ENCODE assay signal across 8 cellular contexts in genomic region chr19:32676186-32676894, GRCh38. TPM values are rescaled to one million over a fixed set of nuclear protein-coding genes. Genes with fewer than 3 reads are reported as not detected.
DNase-seq lines count a peak whose midpoint lies in the region; ATAC-seq, FAIRE-seq and TF ChIP-seq lines count a peak whose summit lies in the region.

No MANE protein-coding gene starts in this region.

- H3K9me3 Mint-ChIP-seq in natural killer cell, result no peaks in the 10 kb centered on the region

- no peaks in the 10 kb centered on the region for H4K20me1 ChIP-seq in endothelial cell of umbilical vein (replicated peaks; ENCODE audit: control insufficient read depth, extremely low read depth, insufficient read depth, low read length)

- peaks cover 30% of the 10 kb centered on the region for H3K79me2 ChIP-seq in endothelial cell of umbilical vein (ENCODE audit: control insufficient read depth, insufficient read depth, low read length)

- H3K36me3 ChIP-seq in endothelial cell of umbilical vein (ENCODE audit: control insufficient read depth in 2 of 2, extremely low read depth in 1 of 2, insufficient read depth in 2 of 2, low read length in 2 of 2), result no peaks in the 10 kb centered on the region

- TF ChIP-seq CTCF in endothelial cell of umbilical vein (IDR thresholded peaks at IDR 0.05; ENCODE audit: extremely low read depth in 1 of 2, insufficient read depth in 1 of 2, low read depth in 1 of 2, low read length in 2 of 2) (no peak), natural killer cell (IDR thresholded peaks at IDR 0.05) (no peak)

- no peak for FAIRE-seq in endothelial cell of umbilical vein (lab: Jason Lieb, UNC)
- no peak for FAIRE-seq in urothelium cell line (lab: Jason Lieb, UNC)

- ATAC-seq in natural killer cell, result no peak
- no peak for ATAC-seq in HG02642 (IDR thresholded peaks at IDR 0.05; ENCODE audit: poor library complexity, unreplicated experiment)

- peaks cover 16 to 24% of the 10 kb centered on the region in 2 experiments for H3K27me3 ChIP-seq in endothelial cell of umbilical vein (ENCODE audit: control insufficient read depth in 2 of 2, insufficient read depth in 2 of 2, low read length in 2 of 2)

- peak overlapping the region in 2 of 3 experiments; percentile 10 to 74 for H3K4me3 ChIP-seq in endothelial cell of umbilical vein (replicated peaks in 1 of 3; ENCODE audit: insufficient read depth in 1 of 3, low read depth in 1 of 3, low read length in 3 of 3)

- intact Hi-C loops in endothelial cell of umbilical vein (cut with micrococcal nuclease), result loop anchor here (5.0 kb wide), 2 partner anchors 296 to 1496 kb away; partner anchors contain the start of genes CEP89, FAAP24 and LSM14A
- intact Hi-C loops in natural killer cell (cut with micrococcal nuclease), result no loop called here

- no peak overlapping the region for H3K9ac ChIP-seq in endothelial cell of umbilical vein (replicated peaks; ENCODE audit: extremely low read depth, insufficient read depth, low read length)

- CTCF ChIA-PET in endothelial cell of umbilical vein (lab: Charles Lee), result interaction anchor here (0.9 to 2.0 kb wide), 3 partner anchors 14 to 77 kb away, joined by 3 to 7 read pairs (median 3); partner anchors contain the start of gene NUDT19

- dilution Hi-C loops in endothelial cell of umbilical vein (cut with MboI; ENCODE audit: extremely low pct_ligation_motif_present, low sequenced_read_pairs), result no loop called here

- no peaks in the 10 kb centered on the region for H3K9me3 ChIP-seq in endothelial cell of umbilical vein (replicated peaks; ENCODE audit: control insufficient read depth, insufficient read depth, low read length)

- no peak for TF ChIP-seq POLR2A in endothelial cell of umbilical vein (IDR thresholded peaks at IDR 0.05; ENCODE audit: low read depth, low read length)

- DNase-seq in NCI-H82 (lab: John Stamatoyannopoulos, UW), result peak; percentile 54
- DNase-seq in NCI-H82 treated with DMSO at 0.1 percent for 48 hours (lab: John Stamatoyannopoulos, UW; ENCODE audit: unreplicated experiment), result no peak
- peak; percentile 59 for DNase-seq in SW480 (ENCODE audit: low spot score)
- peak; percentile 12 for DNase-seq in endothelial cell of umbilical vein (ENCODE audit: low read depth, low spot score)
- no peak for DNase-seq in natural killer cell
- DNase-seq in HPDE6-E6E7 (ENCODE audit: extremely low spot score), result no peak
- DNase-seq in urothelium cell line (ENCODE audit: low spot score), result no peak

- peaks cover 32 to 49% of the 10 kb centered on the region in 2 donors for H3K4me1 Mint-ChIP-seq in natural killer cell

- POLR2A ChIA-PET in endothelial cell of umbilical vein (lab: Charles Lee), result no interaction called here

- no TSS peak for BruUV-seq in endothelial cell of umbilical vein (replicated peaks; lab: Mats Ljungman, UMichigan)

- no peak overlapping the region for H3K27ac ChIP-seq in endothelial cell of umbilical vein (ENCODE audit: insufficient read depth, low read depth, low read length)

- H3K4me3 Mint-ChIP-seq in natural killer cell, result peak overlapping the region; percentile 99

- H2AFZ ChIP-seq in endothelial cell of umbilical vein (ENCODE audit: low read depth, low read length), result peak overlapping the region; percentile 93

- no peaks in the 10 kb centered on the region for H3K9me1 ChIP-seq in endothelial cell of umbilical vein (replicated peaks; ENCODE audit: control insufficient read depth, extremely low read depth, insufficient read depth, low read length)

- H3K36me3 Mint-ChIP-seq in natural killer cell, result no peaks in the 10 kb centered on the region

- H3K4me1 ChIP-seq in endothelial cell of umbilical vein (ENCODE audit: control insufficient read depth, extremely low read depth, insufficient read depth, low read length), result peaks cover 9% of the 10 kb centered on the region

- H3K27me3 Mint-ChIP-seq in natural killer cell (ENCODE audit: low read depth in 2 of 2), result peaks cover 8 to 11% of the 10 kb centered on the region in 2 donors

- H3K27ac Mint-ChIP-seq in natural killer cell, result peak overlapping the region in 1 of 2 donors; percentile 84

- H3K4me2 ChIP-seq in endothelial cell of umbilical vein (ENCODE audit: insufficient read depth, low read length), result peak overlapping the region; percentile 67

TF ChIP-seq in endothelial cell of umbilical vein, 7 proteins besides CTCF, POLR2A, EP300 and RAD21:
- TF ChIP-seq POLR2AphosphoS5 (IDR thresholded peaks at IDR 0.05; ENCODE audit: insufficient read depth, low read depth, low read length) (no peak), EZH2 (IDR thresholded peaks at IDR 0.05; ENCODE audit: borderline replicate concordance, low read depth, low read length, severe bottlenecking) (peak; percentile 89)

RNA-seq across cellular contexts. Expression of gene RGS9BP, which starts 0.7 kb away (rescaled TPM):
- 0.15 TPM in 1 of 2 replicates, not detected in the other for total RNA-seq in endothelial cell of umbilical vein
- not detected in 2 replicates for polyA plus RNA-seq in endothelial cell of umbilical vein
- polyA plus RNA-seq in endothelial cell of umbilical vein (2011; cell fraction: cytosol; rRNA removed), result 0.01 TPM in 1 of 2 replicates, not detected in the other
- 0.04 TPM in 1 of 2 replicates, not detected in the other for polyA plus RNA-seq in endothelial cell of umbilical vein (2011; cell fraction: nucleus; rRNA removed)
- not detected in 2 replicates for polyA plus RNA-seq in endothelial cell of umbilical vein (2012)
- 0.29 TPM in 1 of 2 replicates, not detected in the other for polyA minus RNA-seq in endothelial cell of umbilical vein
- 0.72 TPM for polyA minus RNA-seq in endothelial cell of umbilical vein (2011; cell fraction: cytosol; rRNA and poly(A)+ RNA removed)
- polyA minus RNA-seq in endothelial cell of umbilical vein (2011; cell fraction: nucleus; rRNA and poly(A)+ RNA removed), result 0.29 TPM in 1 of 2 replicates, not detected in the other
- under 1 TPM; 0.12 to 0.41 (median 0.40) TPM for total RNA-seq in natural killer cell

RNA-seq across cellular contexts. Expression of gene ANKRD27, which starts 1.4 kb away (rescaled TPM):
- 29.6 and 37.4 TPM in 2 replicates for total RNA-seq in endothelial cell of umbilical vein
- polyA plus RNA-seq in endothelial cell of umbilical vein, result 13.5 and 18.3 TPM in 2 replicates
- 17.9 and 18.6 TPM in 2 replicates for polyA plus RNA-seq in endothelial cell of umbilical vein (2011; cell fraction: cytosol; rRNA removed)
- 44.5 and 44.6 TPM in 2 replicates for polyA plus RNA-seq in endothelial cell of umbilical vein (2011; cell fraction: nucleus; rRNA removed)
- 20.6 and 21.6 TPM in 2 replicates for polyA plus RNA-seq in endothelial cell of umbilical vein (2012)
- polyA minus RNA-seq in endothelial cell of umbilical vein, result 37.8 and 40.5 TPM in 2 replicates
- 16.1 TPM for polyA minus RNA-seq in endothelial cell of umbilical vein (2011; cell fraction: cytosol; rRNA and poly(A)+ RNA removed)
- 34.5 and 41.4 TPM in 2 replicates for polyA minus RNA-seq in endothelial cell of umbilical vein (2011; cell fraction: nucleus; rRNA and poly(A)+ RNA removed)
- total RNA-seq in natural killer cell, result 10 to 100 TPM; 35.8 to 47.1 (median 40.8) TPM

RNA-seq across cellular contexts. Expression of gene NUDT19, which starts 15.3 kb away (rescaled TPM):
- 13.8 and 14.0 TPM in 2 replicates for total RNA-seq in endothelial cell of umbilical vein
- 6.6 and 7.7 TPM in 2 replicates for polyA plus RNA-seq in endothelial cell of umbilical vein
- polyA plus RNA-seq in endothelial cell of umbilical vein (2011; cell fraction: cytosol; rRNA removed), result 6.8 TPM in 2 replicates
- 3.1 and 3.8 TPM in 2 replicates for polyA plus RNA-seq in endothelial cell of umbilical vein (2011; cell fraction: nucleus; rRNA removed)
- polyA plus RNA-seq in endothelial cell of umbilical vein (2012), result 9.9 and 10.2 TPM in 2 replicates
- 5.8 and 6.1 TPM in 2 replicates for polyA minus RNA-seq in endothelial cell of umbilical vein
- 27.1 TPM for polyA minus RNA-seq in endothelial cell of umbilical vein (2011; cell fraction: cytosol; rRNA and poly(A)+ RNA removed)
- 4.0 and 6.5 TPM in 2 replicates for polyA minus RNA-seq in endothelial cell of umbilical vein (2011; cell fraction: nucleus; rRNA and poly(A)+ RNA removed)
- 1 to 10 TPM; 6.4 to 9.6 (median 8.2) TPM for total RNA-seq in natural killer cell

RNA-seq across cellular contexts. Expression of gene TDRD12, which starts 43.2 kb away (rescaled TPM):
- total RNA-seq in endothelial cell of umbilical vein (0.09 TPM in 1 of 2 replicates, not detected in the other), natural killer cell (under 1 TPM in 2 of 3 donors, not detected in 1; 0.13 to 0.45 TPM)
- 0.03 TPM in 2 replicates for polyA plus RNA-seq in endothelial cell of umbilical vein
- polyA plus RNA-seq in endothelial cell of umbilical vein (2011; cell fraction: cytosol; rRNA removed), result 0.03 TPM in 1 of 2 replicates, not detected in the other
- polyA plus RNA-seq in endothelial cell of umbilical vein (2011; cell fraction: nucleus; rRNA removed), result 0.07 and 0.10 TPM in 2 replicates
- 0.08 and 0.22 TPM in 2 replicates for polyA plus RNA-seq in endothelial cell of umbilical vein (2012)
- polyA minus RNA-seq in endothelial cell of umbilical vein, result not detected in 2 replicates
- polyA minus RNA-seq in endothelial cell of umbilical vein (2011; cell fraction: cytosol; rRNA and poly(A)+ RNA removed), result not detected
- not detected in 2 replicates for polyA minus RNA-seq in endothelial cell of umbilical vein (2011; cell fraction: nucleus; rRNA and poly(A)+ RNA removed)

Comparison
In these comparisons a context has a peak if more than half of its experiments do, and no peak if none do; other contexts are left out.
1. DNase-seq: peak in NCI-H82 (single experiment), SW480 (single experiment) and endothelial cell of umbilical vein (single experiment); none in NCI-H82 treated with DMSO at 0.1 percent for 48 hours (single experiment), natural killer cell (single experiment), HPDE6-E6E7 (single experiment) and urothelium cell line (single experiment).